19 cellular contexts compared by ENCODE assay signal in the genomic region with DNA sequence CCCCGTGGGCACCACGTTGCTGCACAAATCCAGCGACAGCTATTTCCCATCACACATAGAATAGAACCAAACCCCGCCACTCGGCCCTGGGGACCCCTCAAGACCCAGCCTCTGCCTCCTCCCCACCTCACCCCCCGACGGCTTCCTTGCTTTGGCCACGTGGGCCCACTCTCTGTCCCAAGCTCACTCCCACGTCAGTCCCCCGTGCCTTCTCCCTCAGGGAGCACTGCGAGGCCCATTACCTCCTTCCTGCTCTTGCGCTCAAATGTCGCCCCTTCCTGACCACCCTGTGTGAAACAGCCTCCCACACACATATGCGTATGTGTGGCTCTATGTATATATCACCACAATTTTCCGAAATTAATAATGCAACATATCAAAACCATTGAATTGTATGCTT.
"Had no signal": no experiment of that assay in that cellular context is flagged by ENCODE, and none has a peak within 500 bp of the region (broad histone marks: within the 10 kb centered on the region; RNA-seq: fewer than 3 reads in every experiment).

No MANE protein-coding gene starts in this region.

- H3K79me2 ChIP-seq: hepatocyte had no signal

- DNase-seq: activated CD4-positive, alpha-beta T cell treated with anti-CD3 and anti-CD28 coated beads, Interleukin-2, amount 50 U/mL, for 4 hours; activated CD8-positive, alpha-beta memory T cell treated with anti-CD3 and anti-CD28 coated beads, Interleukin-2, amount 50 U/mL, for 48 hours; activated naive CD4-positive, alpha-beta T cell; activated T-cell treated with anti-CD3 and anti-CD28 coated beads, Interleukin-2, amount 50 U/mL, for 4 hours; cortex of kidney; glutamatergic neuron; stimulated activated CD4-positive, alpha-beta T cell treated with anti-CD3 and anti-CD28 coated beads, Interleukin-4, amount 100 ng/mL, for 24 hours; stimulated activated naive CD4-positive, alpha-beta T cell treated with Interleukin-2 at 50 U/mL for 16 hours; T1000 had no signal

- H3K9me3 Mint-ChIP-seq: activated T-cell treated with anti-CD3 and anti-CD28 coated beads, Interleukin-2, amount 50 U/mL, for 4 hours; activated T-helper 2 cell treated with anti-CD3 and anti-CD28 coated beads, Interferon-gamma antibody, Interleukin-2, Interleukin-4, amounts not matched to agents 10 μg/mL and 5 μg/mL and 100 μg/mL, durations not matched to agents 14 hours and 24 hours and 36 hours; T-helper 1 cell treated with Interleukin-12 subunit alpha and Interleukin-12 subunit beta and Interleukin-4 antibody, amounts not matched to agents 30 μg/mL and 1 μg/mL, for 36 hours; type B pancreatic cell had no signal

- H2AFZ ChIP-seq: hepatocyte had no signal

- H3K36me3 Mint-ChIP-seq: activated naive CD8-positive, alpha-beta T cell; type B pancreatic cell; WTC11 had no signal

- H3K4me3 Mint-ChIP-seq: activated naive CD8-positive, alpha-beta T cell; activated T-cell treated with anti-CD3 and anti-CD28 coated beads, Interleukin-2, amount 50 U/mL, for 4 hours; memory B cell; T-helper 1 cell treated with Interleukin-12 subunit alpha and Interleukin-12 subunit beta and Interleukin-4 antibody, amounts not matched to agents 30 μg/mL and 1 μg/mL, for 36 hours; type B pancreatic cell; WTC11 had no signal

- H3K4me3 ChIP-seq: hepatocyte, thoracic aorta had no signal

- H3K4me1 Mint-ChIP-seq: memory B cell, WTC11 had no signal

- H3K27me3 ChIP-seq: hepatocyte, vagina had no signal

- FAIRE-seq: endometrium had no signal

- H3K9me3 ChIP-seq: thoracic aorta, vagina had no signal

- H3K27ac Mint-ChIP-seq: activated naive CD8-positive, alpha-beta T cell; activated T-helper 2 cell treated with anti-CD3 and anti-CD28 coated beads, Interferon-gamma antibody, Interleukin-2, Interleukin-4, amounts not matched to agents 10 μg/mL and 5 μg/mL and 100 μg/mL, durations not matched to agents 14 hours and 24 hours and 36 hours; memory B cell; T-helper 1 cell treated with Interleukin-12 subunit alpha and Interleukin-12 subunit beta and Interleukin-4 antibody, amounts not matched to agents 30 μg/mL and 1 μg/mL, for 36 hours; type B pancreatic cell; WTC11 had no signal

- H3K27ac ChIP-seq: hepatocyte, thoracic aorta, vagina had no signal

- H3K36me3 ChIP-seq: thoracic aorta, vagina had no signal

- ATAC-seq: activated T-cell treated with anti-CD3 and anti-CD28 coated beads, Interleukin-2, amount 50 U/mL, for 4 hours; WTC11 had no signal

- H3K4me2 ChIP-seq: hepatocyte had no signal
